8 cellular contexts compared by ENCODE assay signal in genomic region chr14:54642950-54643695, GRCh38.
DNase-seq lines count a peak whose midpoint lies in the region; ATAC-seq and TF ChIP-seq lines count a peak whose summit lies in the region.

No MANE protein-coding gene starts in this region.

- H3K79me2 ChIP-seq in H9 (ENCODE audit: insufficient read depth, low read length), result no peaks in the 10 kb centered on the region

- H3K9me3 Mint-ChIP-seq in H9, result no peaks in the 10 kb centered on the region

- ATAC-seq in lower lobe of right lung (peak in 1 of 2 donors; percentile 34), GM21723 (IDR thresholded peaks at IDR 0.05; ENCODE audit: unreplicated experiment) (no peak), HG03565 (IDR thresholded peaks at IDR 0.05; ENCODE audit: unreplicated experiment) (no peak)

- no peaks in the 10 kb centered on the region for H3K36me3 Mint-ChIP-seq in H9 (ENCODE audit: insufficient read depth in 1 of 3, low read depth in 3 of 3)

- H3K23ac ChIP-seq in H9 (ENCODE audit: insufficient read length, low read depth, low read length), result no peak overlapping the region

- H3K79me1 ChIP-seq in H9 (ENCODE audit: insufficient read depth, low read depth, low read length, poor library complexity, severe bottlenecking), result no peaks in the 10 kb centered on the region

- H3K4me1 ChIP-seq in BE2C (no peaks in the 10 kb centered on the region), H9 (ENCODE audit: insufficient read depth, low read length) (peaks cover 12% of the 10 kb centered on the region; the same call in 1 of the 2 replicates), lower lobe of right lung (peaks cover 8% of the 10 kb centered on the region)

- no peaks in the 10 kb centered on the region; the same call in 1 of the 2 replicates for H3K27me3 ChIP-seq in BE2C
- H3K27me3 ChIP-seq in H9 (ENCODE audit: insufficient read depth, low read length), result no peaks in the 10 kb centered on the region
- H3K27me3 ChIP-seq in lower lobe of right lung (ENCODE audit: low read depth), result no peaks in the 10 kb centered on the region

- H3K36me3 ChIP-seq in BE2C (no peaks in the 10 kb centered on the region), lower lobe of right lung (no peaks in the 10 kb centered on the region)

- intact Hi-C loops in lower lobe of right lung (cut with DNase I), result no loop called here

- H3T11ph ChIP-seq in H9 (ENCODE audit: low read length), result no peak overlapping the region

- H3K4ac ChIP-seq in H9 (ENCODE audit: low read depth, low read length), result no peak overlapping the region

- H3K4me3 Mint-ChIP-seq in H9, result no peak overlapping the region

- H2AFZ ChIP-seq in H9 (ENCODE audit: low read length), result no peak overlapping the region

- no peak overlapping the region for H3K4me2 ChIP-seq in H9 (ENCODE audit: insufficient read depth, insufficient read length, low read length)

- no peak overlapping the region for H3K27ac ChIP-seq in H9 (ENCODE audit: insufficient read length, low read depth, low read length)
- H3K27ac ChIP-seq in lower lobe of right lung, result no peak overlapping the region

- no peak overlapping the region for H4K91ac ChIP-seq in H9 (ENCODE audit: insufficient read length, low read depth, low read length)

- H3K4me3 ChIP-seq in BE2C (ENCODE audit: low read depth, low read length) (no peak overlapping the region), lower lobe of right lung (no peak overlapping the region)

- H2BK15ac ChIP-seq in H9 (ENCODE audit: low read depth, low read length), result no peak overlapping the region

- no peak overlapping the region for H2BK12ac ChIP-seq in H9 (ENCODE audit: insufficient read length, low read depth, low read length)

- no peak overlapping the region for H3K18ac ChIP-seq in H9 (ENCODE audit: insufficient read length, low read depth, low read length)

- peaks cover 12 to 23% of the 10 kb centered on the region in 2 experiments for H3K4me1 Mint-ChIP-seq in H9

- no peak for DNase-seq in BE2C
- DNase-seq in H9, result no peak
- peak; percentile 40 for DNase-seq in amniotic epithelial cell (ENCODE audit: low read depth)
- no peak for DNase-seq in lower lobe of right lung
- no peak for DNase-seq in globus pallidus (ENCODE audit: low spot score)
- no peak for DNase-seq in pons (ENCODE audit: low spot score)

- no peak overlapping the region for H3K9ac ChIP-seq in H9 (ENCODE audit: extremely low read depth, insufficient read length, low read length)

- no CpG with 5 or more reads among the region's 7 CpGs for WGBS in H9 (ENCODE audit: extremely low coverage, insufficient read length, low lambda C conversion rate)

- H4K8ac ChIP-seq in H9 (replicated peaks; ENCODE audit: insufficient read length, low read depth, low read length), result no peak overlapping the region

- H3K27ac Mint-ChIP-seq in H9, result peak overlapping the region in 1 of 3 experiments; percentile 21; a peak in 1 of 7 replicates

- H4K5ac ChIP-seq in H9 (ENCODE audit: insufficient read length, low read depth, low read length), result no peak overlapping the region

- no peak overlapping the region for H3K14ac ChIP-seq in H9 (ENCODE audit: insufficient read depth, low read length)

- H3K23me2 ChIP-seq in H9 (ENCODE audit: insufficient read length, low read depth, low read length, poor library complexity, severe bottlenecking), result no peaks in the 10 kb centered on the region

- TF ChIP-seq CTCF in BE2C (IDR thresholded peaks at IDR 0.05; ENCODE audit: low read depth, low read length), result peak; percentile 15; the same call in 1 of the 2 replicates
- TF ChIP-seq CTCF in H9 (conservative IDR thresholded peaks at IDR 0.05), result peak; percentile 59
- TF ChIP-seq CTCF in lower lobe of right lung (IDR thresholded peaks at IDR 0.05), result peak; percentile 16

- H3K27me3 Mint-ChIP-seq in H9 (ENCODE audit: low read depth), result no peaks in the 10 kb centered on the region

- no peak overlapping the region for H2AK5ac ChIP-seq in H9 (ENCODE audit: insufficient read length, low read length)

- no peak overlapping the region for H2BK20ac ChIP-seq in H9 (ENCODE audit: low read depth, low read length, poor library complexity, severe bottlenecking)

- H4K20me1 ChIP-seq in H9 (ENCODE audit: control insufficient read depth, insufficient read depth, insufficient read length), result no peaks in the 10 kb centered on the region

- H3K56ac ChIP-seq in H9 (ENCODE audit: insufficient read length, low read depth, low read length), result no peak overlapping the region

- no peaks in the 10 kb centered on the region for H3K9me3 ChIP-seq in BE2C
- H3K9me3 ChIP-seq in H9 (ENCODE audit: control insufficient read depth, low read depth, low read length), result no peaks in the 10 kb centered on the region
- no peaks in the 10 kb centered on the region for H3K9me3 ChIP-seq in lower lobe of right lung

- no peak overlapping the region for H2BK120ac ChIP-seq in H9 (ENCODE audit: low read depth, low read length, poor library complexity, severe bottlenecking)

- H2BK5ac ChIP-seq in H9 (ENCODE audit: insufficient read length, low read length), result no peak overlapping the region
